8 cellular contexts compared by ENCODE assay signal in the genomic region with DNA sequence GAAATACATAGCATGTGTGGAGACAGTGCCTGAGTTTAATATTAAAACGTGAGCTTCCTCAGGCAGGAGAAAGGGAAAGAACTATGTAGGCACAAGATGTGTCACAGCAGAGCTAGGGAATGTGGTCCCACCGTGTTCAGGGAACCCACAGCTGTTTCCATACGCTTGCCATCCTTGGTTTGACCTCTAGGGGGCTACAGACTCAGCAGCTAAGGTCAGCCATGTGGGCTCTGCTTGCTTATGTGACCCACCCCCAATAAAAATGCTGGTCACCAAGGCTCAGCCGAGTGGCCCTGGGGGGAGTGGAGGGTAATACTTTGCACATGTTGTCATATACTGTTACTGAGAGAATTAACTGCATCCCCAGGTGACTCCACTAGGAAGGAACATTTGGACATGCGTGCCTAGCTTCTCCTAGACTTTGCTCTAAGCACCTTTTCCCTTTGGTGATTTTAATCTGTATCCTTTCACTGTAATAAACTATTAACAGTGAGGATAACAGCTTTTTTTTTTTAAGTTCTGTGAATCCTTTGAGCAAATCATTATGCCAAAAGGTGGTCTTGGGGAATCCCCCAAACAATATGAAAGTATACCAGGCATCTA. TPM values are rescaled to one million over a fixed set of nuclear protein-coding genes. Genes with fewer than 3 reads are reported as not detected.
A peak's percentile ranks its signal among the peaks of the same experiment; 100 is the strongest.
DNase-seq lines count a peak whose midpoint lies in the region; ATAC-seq and TF ChIP-seq lines count a peak whose summit lies in the region.

No MANE protein-coding gene starts in this region.

- peak overlapping the region; percentile 22 for H3K9ac ChIP-seq in endocrine pancreas (ENCODE audit: control insufficient read depth, insufficient read depth, low read length)

- no peaks in the 10 kb centered on the region for H3K27me3 ChIP-seq in cardiac muscle cell
- no peaks in the 10 kb centered on the region for H3K27me3 ChIP-seq in endocrine pancreas (ENCODE audit: control insufficient read depth, insufficient read depth, low read length)

- H3K36me3 ChIP-seq in cardiac muscle cell (peaks cover 20% of the 10 kb centered on the region), endocrine pancreas (ENCODE audit: control insufficient read depth, insufficient read depth, low read length) (no peaks in the 10 kb centered on the region)

- intact Hi-C loops in left ventricle myocardium superior (cut with micrococcal nuclease), result no loop called here

- H3K4me3 ChIP-seq in cardiac muscle cell (no peak overlapping the region), endocrine pancreas (ENCODE audit: control insufficient read depth, insufficient read depth, low read length) (no peak overlapping the region)

- peak overlapping the region; percentile 77 for H3K4me3 Mint-ChIP-seq in neural crest cell

- peaks cover 18% of the 10 kb centered on the region for H3K36me3 Mint-ChIP-seq in neural crest cell (ENCODE audit: low read depth)

- H3K27ac Mint-ChIP-seq in neural crest cell (ENCODE audit: unreplicated experiment), result no peak overlapping the region

- no peaks in the 10 kb centered on the region for H3K9me3 Mint-ChIP-seq in neural crest cell

- H3K27me3 Mint-ChIP-seq in neural crest cell (ENCODE audit: low read depth), result no peaks in the 10 kb centered on the region

- H3K9me3 ChIP-seq in cardiac muscle cell (ENCODE audit: low read depth) (no peaks in the 10 kb centered on the region), endocrine pancreas (ENCODE audit: control insufficient read depth, low read length) (no peaks in the 10 kb centered on the region)

- DNase-seq in cardiac muscle cell (ENCODE audit: low read depth in 1 of 2, low spot score in 1 of 2) (peak; percentile 61 to 68), left ventricle myocardium superior (no peak), KG1 (lab: John Stamatoyannopoulos, UW) (peak; percentile 5), neural crest cell (ENCODE audit: low read depth, low spot score) (peak; percentile 65)
- peak; percentile 37 to 54 for DNase-seq in activated CD4-positive, alpha-beta T cell treated with anti-CD3 and anti-CD28 coated beads for 4 hours

- peaks cover 21% of the 10 kb centered on the region for H3K4me1 Mint-ChIP-seq in neural crest cell

- TF ChIP-seq CTCF in cardiac muscle cell (IDR thresholded peaks at IDR 0.05; ENCODE audit: low read depth, low read length), result peak; percentile 78
- peak; percentile 76 for TF ChIP-seq CTCF in neural crest cell (conservative IDR thresholded peaks at IDR 0.05)

- H3K4me1 ChIP-seq in cardiac muscle cell (ENCODE audit: low read depth), result peaks cover 6% of the 10 kb centered on the region
- H3K4me1 ChIP-seq in endocrine pancreas (ENCODE audit: control insufficient read depth, insufficient read depth, low read length), result peaks cover 7% of the 10 kb centered on the region

- no peak overlapping the region for H3K27ac ChIP-seq in cardiac muscle cell

- ATAC-seq in left ventricle myocardium superior (no peak), GM18498 (IDR thresholded peaks at IDR 0.05; ENCODE audit: unreplicated experiment) (no peak), GM21529 (IDR thresholded peaks at IDR 0.05; ENCODE audit: unreplicated experiment) (no peak)

RNA-seq across cellular contexts. Expression of gene TUBGCP5, which starts 3.3 kb away (rescaled TPM):
- total RNA-seq in cardiac muscle cell, result 13.2 and 14.6 TPM in 2 replicates
- polyA plus RNA-seq in cardiac muscle cell, result 11.8 and 19.1 TPM in 2 replicates
- 11.5 TPM for total RNA-seq in left ventricle myocardium superior
- 23.8 and 28.2 TPM in 2 replicates for total RNA-seq in neural crest cell

RNA-seq across cellular contexts. Expression of gene CYFIP1, which starts 55.9 kb away (rescaled TPM):
- total RNA-seq in cardiac muscle cell (36.7 and 38.7 TPM in 2 replicates), left ventricle myocardium superior (32.4 TPM), neural crest cell (115 and 116 TPM in 2 replicates)
- polyA plus RNA-seq in cardiac muscle cell, result 32.9 and 39.1 TPM in 2 replicates
